ENCODE assay signal across 1 cellular context in genomic region chr10:122487231-122487765, GRCh38.
TF ChIP-seq lines count a peak whose summit lies in the region.

No MANE protein-coding gene starts in this region.

TF ChIP-seq in HEK293, 187 proteins besides CTCF, POLR2A, EP300 and RAD21 (continued from another document):
- TF ChIP-seq ZNF48 (tag by site-specific recombination; IDR thresholded peaks at IDR 0.05): no peak
- TF ChIP-seq ZFP37 (tag by site-specific recombination; IDR thresholded peaks at IDR 0.05): no peak
- TF ChIP-seq ZNF354C (tag by site-specific recombination; IDR thresholded peaks at IDR 0.05; ENCODE audit: borderline replicate concordance, low read depth): no peak
- TF ChIP-seq ZNF792 (tag by site-specific recombination; IDR thresholded peaks at IDR 0.05): no peak
- TF ChIP-seq ZNF23 (tag by site-specific recombination; IDR thresholded peaks at IDR 0.05; ENCODE audit: borderline replicate concordance): no peak
- TF ChIP-seq ZNF629 (tag by site-specific recombination; IDR thresholded peaks at IDR 0.05): peak; percentile 88
- no peak for TF ChIP-seq ZNF266 (tag by site-specific recombination; IDR thresholded peaks at IDR 0.05; ENCODE audit: low read depth)
- no peak for TF ChIP-seq ZNF362 (tag by site-specific recombination; IDR thresholded peaks at IDR 0.05)
- no peak for TF ChIP-seq ZNF37A (tag by site-specific recombination; IDR thresholded peaks at IDR 0.05)
- no peak for TF ChIP-seq ZNF704 (tag by site-specific recombination; IDR thresholded peaks at IDR 0.05)
- no peak for TF ChIP-seq ZFP3 (tag by site-specific recombination; IDR thresholded peaks at IDR 0.05; ENCODE audit: low read depth)
- no peak for TF ChIP-seq ZNF610 (tag by site-specific recombination; IDR thresholded peaks at IDR 0.05; ENCODE audit: borderline replicate concordance)
- peak; percentile 85 for TF ChIP-seq SCRT1 (tag by site-specific recombination; IDR thresholded peaks at IDR 0.05; ENCODE audit: borderline replicate concordance)
- TF ChIP-seq TCF7L2 (IDR thresholded peaks at IDR 0.05; ENCODE audit: borderline replicate concordance, low read depth, low read length): no peak
- TF ChIP-seq ZNF664 (tag by site-specific recombination; IDR thresholded peaks at IDR 0.05): no peak
- TF ChIP-seq ZBTB8A (tag by site-specific recombination; IDR thresholded peaks at IDR 0.05): peak; percentile 77
- no peak for TF ChIP-seq ZNF530 (tag by site-specific recombination; IDR thresholded peaks at IDR 0.05; ENCODE audit: low read depth)
- no peak for TF ChIP-seq ZNF658 (tag by site-specific recombination; IDR thresholded peaks at IDR 0.05)
- peak; percentile 78 for TF ChIP-seq ZBTB21 (tag by site-specific recombination; IDR thresholded peaks at IDR 0.05)
- peak; percentile 76 for TF ChIP-seq SP7 (tag by site-specific recombination; IDR thresholded peaks at IDR 0.05)
- TF ChIP-seq ZNF514 (tag by site-specific recombination; IDR thresholded peaks at IDR 0.05): no peak
- no peak for TF ChIP-seq ZNF202 (tag by site-specific recombination; IDR thresholded peaks at IDR 0.05; ENCODE audit: borderline replicate concordance)
- TF ChIP-seq ZSCAN4 (tag by site-specific recombination; IDR thresholded peaks at IDR 0.05): peak; percentile 76
- TF ChIP-seq ZNF292 (tag by site-specific recombination; IDR thresholded peaks at IDR 0.05; ENCODE audit: borderline replicate concordance, low read depth): no peak
- peak; percentile 36; the same call in 1 of the 2 replicates for TF ChIP-seq PRDM1 (tag by site-specific recombination; IDR thresholded peaks at IDR 0.05)
- no peak for TF ChIP-seq ZNF585B (tag by site-specific recombination; IDR thresholded peaks at IDR 0.05)
- TF ChIP-seq ZFP41 (tag by site-specific recombination; IDR thresholded peaks at IDR 0.05; ENCODE audit: borderline replicate concordance): no peak
- TF ChIP-seq ZBTB26 (tag by site-specific recombination; optimal IDR thresholded peaks at IDR 0.05): no peak
- TF ChIP-seq KLF9 (tag by site-specific recombination; IDR thresholded peaks at IDR 0.05; ENCODE audit: low read depth): peak; percentile 47; the same call in 1 of the 2 replicates
- 0 out of 2 replicates have a peak, but pooled peaks have one; percentile 45 for TF ChIP-seq TSHZ1 (tag by site-specific recombination; IDR thresholded peaks at IDR 0.05; ENCODE audit: borderline replicate concordance)
- no peak for TF ChIP-seq RBAK (tag by site-specific recombination; IDR thresholded peaks at IDR 0.05)
